8 cellular contexts compared by ENCODE assay signal in the genomic region with DNA sequence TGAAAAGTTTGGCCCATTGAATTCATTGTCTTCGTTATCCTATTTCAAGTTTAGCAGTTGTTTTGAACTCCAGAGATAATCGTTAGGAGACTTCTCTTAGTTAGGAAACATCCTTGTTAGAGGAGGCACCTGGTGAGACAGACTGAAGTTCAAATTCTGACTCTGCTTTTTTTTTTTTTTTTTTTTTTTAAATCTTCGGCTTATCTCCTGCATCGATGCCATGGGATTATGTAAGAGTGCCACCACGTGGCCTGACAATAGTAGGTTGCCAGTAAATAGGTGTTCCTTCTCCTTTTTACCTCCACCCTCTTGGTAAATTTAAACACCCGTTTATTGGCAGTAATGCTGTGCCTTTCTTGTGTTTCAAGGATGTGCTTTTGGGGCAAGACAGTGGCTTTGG.
A peak's percentile ranks its signal among the peaks of the same experiment; 100 is the strongest.
DNase-seq lines count a peak whose midpoint lies in the region; ATAC-seq, FAIRE-seq and TF ChIP-seq lines count a peak whose summit lies in the region.

No MANE protein-coding gene starts in this region.

- in situ Hi-C loops in HAP-1 (cut with MboI; ENCODE audit: low sequenced_read_pairs): no loop called here

- no peaks in the 10 kb centered on the region; the same call in 1 of the 2 replicates for H3K36me3 ChIP-seq in HAP-1 (replicated peaks)

- H3K4me3 ChIP-seq in HAP-1: no peak overlapping the region
- no peak overlapping the region for H3K4me3 ChIP-seq in fibroblast of the aortic adventitia (ENCODE audit: low read depth, low read length)

- H3K27me3 ChIP-seq in HAP-1 (ENCODE audit: low read depth): no peaks in the 10 kb centered on the region

- H3K9me3 ChIP-seq in HAP-1: no peaks in the 10 kb centered on the region

- DNase-seq in DMS114 treated with DMSO at 0.1 percent for 48 hours (lab: John Stamatoyannopoulos, UW; ENCODE audit: unreplicated experiment): peak; percentile 2
- DNase-seq in HAP-1 (ENCODE audit: low spot score in 2 of 2): peak; percentile 62 to 63
- peak; percentile 34 for DNase-seq in RPMI8226
- DNase-seq in fibroblast of the aortic adventitia (ENCODE audit: low read depth): peak; percentile 57
- peak; percentile 46 for DNase-seq in urothelium cell line (ENCODE audit: low spot score)

- ATAC-seq in HG02763 (IDR thresholded peaks at IDR 0.05; ENCODE audit: unreplicated experiment) (no peak), HG03139 (IDR thresholded peaks at IDR 0.05; ENCODE audit: unreplicated experiment) (no peak)
- no peak for ATAC-seq in activated CD4-positive, CD25-positive, alpha-beta regulatory T cell treated with anti-CD3 and anti-CD28 coated beads, Interleukin-2, amount 50 U/mL, for 24 hours

- peaks cover 14% of the 10 kb centered on the region for H3K4me1 ChIP-seq in HAP-1

- TF ChIP-seq CTCF in fibroblast of the aortic adventitia (IDR thresholded peaks at IDR 0.05; ENCODE audit: insufficient read depth, low read length): peak; percentile 18

- no peak for FAIRE-seq in urothelium cell line (lab: Jason Lieb, UNC)

Comparison
In these comparisons a context has a peak if more than half of its experiments do, and no peak if none do; other contexts are left out.
1. DNase-seq: peak in every context shown above with its lines; median percentile 62 in HAP-1; 57 in fibroblast of the aortic adventitia; 46 in urothelium cell line; 34 in RPMI8226; 2 in DMS114 treated with DMSO at 0.1 percent for 48 hours.